ENCODE assay signal across 16 cellular contexts in genomic region chr12:132813443-132813842, GRCh38. TPM values are rescaled to one million over a fixed set of nuclear protein-coding genes. Genes with fewer than 3 reads are reported as not detected.
A peak's percentile ranks its signal among the peaks of the same experiment; 100 is the strongest.
DNase-seq lines count a peak whose midpoint lies in the region; ATAC-seq and TF ChIP-seq lines count a peak whose summit lies in the region.
"Had no signal": no experiment of that assay in that cellular context is flagged by ENCODE, and none has a peak within 500 bp of the region (broad histone marks: within the 10 kb centered on the region; RNA-seq: fewer than 3 reads in every experiment).

No MANE protein-coding gene starts in this region.

- H3K4me2 ChIP-seq in osteoblast (ENCODE audit: insufficient read depth, low read length), result peak overlapping the region; percentile 39
- H3K4me2 ChIP-seq: A549 had no signal

- POLR2A ChIA-PET in activated CD8-positive, alpha-beta T cell treated with anti-CD3 and anti-CD28 coated beads for 36 hours (lab: Charles Lee), result no interaction called here

- peaks cover 79% of the 10 kb centered on the region for H3K36me3 Mint-ChIP-seq in activated T-cell treated with anti-CD3 and anti-CD28 coated beads, Interleukin-2, amount 50 U/mL, for 24 hours (ENCODE audit: low read depth)
- H3K36me3 Mint-ChIP-seq in activated T-cell treated with anti-CD3 and anti-CD28 coated beads, Interleukin-2, amount 50 U/mL, for 4 hours (ENCODE audit: insufficient read depth), result peaks cover 36% of the 10 kb centered on the region
- H3K36me3 Mint-ChIP-seq in HFFc6 (ENCODE audit: low read depth), result peaks cover 41% of the 10 kb centered on the region
- peaks cover 52% of the 10 kb centered on the region for H3K36me3 Mint-ChIP-seq in activated CD8-positive, alpha-beta T cell treated with anti-CD3 and anti-CD28 coated beads for 36 hours (ENCODE audit: low read depth)

- H4K20me1 ChIP-seq in osteoblast (ENCODE audit: insufficient read depth, low read length), result peaks cover 59% of the 10 kb centered on the region

- TF ChIP-seq CTCF in HFFc6 (IDR thresholded peaks at IDR 0.05) (no peak), osteoblast (IDR thresholded peaks at IDR 0.05; ENCODE audit: extremely low read depth, low read depth, low read length) (no peak)
- TF ChIP-seq CTCF in activated CD8-positive, alpha-beta T cell treated with anti-CD3 and anti-CD28 coated beads for 36 hours (IDR thresholded peaks at IDR 0.05), result no peak

- peaks cover 44% of the 10 kb centered on the region for H3K79me2 ChIP-seq in osteoblast (ENCODE audit: insufficient read depth, low read length)

- intact Hi-C loops in activated CD8-positive, alpha-beta T cell treated with anti-CD3 and anti-CD28 coated beads for 36 hours (cut with micrococcal nuclease), result no loop called here

- no peak overlapping the region for H3K4me3 Mint-ChIP-seq in activated T-cell treated with anti-CD3 and anti-CD28 coated beads, Interleukin-2, amount 50 U/mL, for 24 hours
- H3K4me3 Mint-ChIP-seq in activated T-cell treated with anti-CD3 and anti-CD28 coated beads, Interleukin-2, amount 50 U/mL, for 4 hours, result no peak overlapping the region
- H3K4me3 Mint-ChIP-seq in HFFc6, result no peak overlapping the region
- H3K4me3 Mint-ChIP-seq in activated CD8-positive, alpha-beta T cell treated with anti-CD3 and anti-CD28 coated beads for 36 hours, result no peak overlapping the region
- H3K4me3 Mint-ChIP-seq: H9 had no signal

- CTCF ChIA-PET in activated CD8-positive, alpha-beta T cell treated with anti-CD3 and anti-CD28 coated beads for 36 hours (lab: Charles Lee), result no interaction called here

- DNase-seq in activated T-cell treated with anti-CD3 and anti-CD28 coated beads, Interleukin-2, amount 50 U/mL, for 24 hours, result no peak
- no peak for DNase-seq in activated T-cell treated with anti-CD3 and anti-CD28 coated beads, Interleukin-2, amount 50 U/mL, for 4 hours
- DNase-seq in HFFc6 (no peak), osteoblast (ENCODE audit: insufficient read length, low spot score, missing footprints) (no peak), islet precursor cell (no peak), occipital lobe (lab: John Stamatoyannopoulos, UW) (no peak)
- no peak for DNase-seq in activated CD8-positive, alpha-beta T cell treated with anti-CD3 and anti-CD28 coated beads for 36 hours
- DNase-seq: DMS53, H9, NCI-H1048, NCI-H2107, NCI-H226, NCI-H526 treated with DMSO at 0.1 percent for 48 hours, PC-3 had no signal

- H2AFZ ChIP-seq in osteoblast (ENCODE audit: low read length), result no peak overlapping the region

- H3K27me3 Mint-ChIP-seq in activated T-cell treated with anti-CD3 and anti-CD28 coated beads, Interleukin-2, amount 50 U/mL, for 24 hours, result no peaks in the 10 kb centered on the region
- no peaks in the 10 kb centered on the region for H3K27me3 Mint-ChIP-seq in activated T-cell treated with anti-CD3 and anti-CD28 coated beads, Interleukin-2, amount 50 U/mL, for 4 hours (ENCODE audit: low read depth)
- peaks cover 8% of the 10 kb centered on the region for H3K27me3 Mint-ChIP-seq in HFFc6 (ENCODE audit: insufficient read depth)
- no peaks in the 10 kb centered on the region for H3K27me3 Mint-ChIP-seq in activated CD8-positive, alpha-beta T cell treated with anti-CD3 and anti-CD28 coated beads for 36 hours

- no peak for ATAC-seq in activated T-cell treated with anti-CD3 and anti-CD28 coated beads, Interleukin-2, amount 50 U/mL, for 4 hours
- peak; percentile 39 for ATAC-seq in activated CD8-positive, alpha-beta T cell treated with anti-CD3 and anti-CD28 coated beads for 36 hours
- no peak for ATAC-seq in HG02970 (IDR thresholded peaks at IDR 0.05; ENCODE audit: low FRiP score, unreplicated experiment)
- ATAC-seq: A549 had no signal

- H3K4me3 ChIP-seq in osteoblast (ENCODE audit: insufficient read depth, low read length), result no peak overlapping the region
- H3K4me3 ChIP-seq: A549 had no signal

- H3K4me1 Mint-ChIP-seq in activated T-cell treated with anti-CD3 and anti-CD28 coated beads, Interleukin-2, amount 50 U/mL, for 24 hours (ENCODE audit: low read depth), result peaks cover 22% of the 10 kb centered on the region
- peaks cover 6% of the 10 kb centered on the region for H3K4me1 Mint-ChIP-seq in activated T-cell treated with anti-CD3 and anti-CD28 coated beads, Interleukin-2, amount 50 U/mL, for 4 hours (ENCODE audit: low read depth)
- peaks cover 15% of the 10 kb centered on the region for H3K4me1 Mint-ChIP-seq in HFFc6 (ENCODE audit: low read depth)
- H3K4me1 Mint-ChIP-seq in activated CD8-positive, alpha-beta T cell treated with anti-CD3 and anti-CD28 coated beads for 36 hours (ENCODE audit: low read depth), result peaks cover 26% of the 10 kb centered on the region
- H3K4me1 Mint-ChIP-seq: H9 had no signal

- H3K27me3 ChIP-seq in osteoblast (ENCODE audit: insufficient read depth, low read length), result no peaks in the 10 kb centered on the region

- peaks cover 18% of the 10 kb centered on the region for H3K4me1 ChIP-seq in osteoblast (ENCODE audit: insufficient read depth, low read length)
- H3K4me1 ChIP-seq: A549 had no signal

- H3K27ac ChIP-seq in osteoblast (ENCODE audit: low read depth, low read length), result peak overlapping the region; percentile 52
- H3K27ac ChIP-seq: A549 had no signal

- H3K9me3 Mint-ChIP-seq in activated T-cell treated with anti-CD3 and anti-CD28 coated beads, Interleukin-2, amount 50 U/mL, for 24 hours, result no peaks in the 10 kb centered on the region
- no peaks in the 10 kb centered on the region for H3K9me3 Mint-ChIP-seq in activated T-cell treated with anti-CD3 and anti-CD28 coated beads, Interleukin-2, amount 50 U/mL, for 4 hours
- H3K9me3 Mint-ChIP-seq in HFFc6, result no peaks in the 10 kb centered on the region
- no peaks in the 10 kb centered on the region for H3K9me3 Mint-ChIP-seq in activated CD8-positive, alpha-beta T cell treated with anti-CD3 and anti-CD28 coated beads for 36 hours

- peaks cover 78% of the 10 kb centered on the region for H3K36me3 ChIP-seq in osteoblast (ENCODE audit: insufficient read depth, low read length)

- peak overlapping the region; percentile 44 for H3K27ac Mint-ChIP-seq in activated T-cell treated with anti-CD3 and anti-CD28 coated beads, Interleukin-2, amount 50 U/mL, for 24 hours
- H3K27ac Mint-ChIP-seq in HFFc6, result peak overlapping the region; percentile 65
- H3K27ac Mint-ChIP-seq in activated CD8-positive, alpha-beta T cell treated with anti-CD3 and anti-CD28 coated beads for 36 hours, result peak overlapping the region; percentile 49
- H3K27ac Mint-ChIP-seq: H9 had no signal

- no peaks in the 10 kb centered on the region for H3K9me3 ChIP-seq in osteoblast (ENCODE audit: low read depth, low read length)
- H3K9me3 ChIP-seq: A549 had no signal

RNA-seq across cellular contexts. Expression of gene GOLGA3, which starts 15.2 kb away (rescaled TPM):
- total RNA-seq in activated T-cell treated with anti-CD3 and anti-CD28 coated beads, Interleukin-2, amount 50 U/mL, for 4 hours, result 10 to 100 TPM; 74.6 to 86.9 (median 75.9) TPM
- 100 to 1,000 TPM; 108 to 121 (median 115) TPM for total RNA-seq in HFFc6 (2021; fragmentation: NEBNext Ultra II Directional; extraction: Animal tissue kit (Norgen Biotek cat#: 25700))
- total RNA-seq in activated CD8-positive, alpha-beta T cell treated with anti-CD3 and anti-CD28 coated beads for 36 hours, result 10 to 100 TPM; 52.2 to 55.6 TPM
- 102 and 127 TPM in 2 replicates for total RNA-seq in osteoblast
- 59.3 TPM for total RNA-seq in occipital lobe

RNA-seq across cellular contexts. Expression of gene ANKLE2, which starts 51.8 kb away (rescaled TPM):
- 100 to 1,000 TPM in 2 of 3 donors, 10 to 100 TPM in 1; 96.7 to 112 (median 111) TPM for total RNA-seq in activated T-cell treated with anti-CD3 and anti-CD28 coated beads, Interleukin-2, amount 50 U/mL, for 4 hours
- total RNA-seq in HFFc6 (2021; fragmentation: NEBNext Ultra II Directional; extraction: Animal tissue kit (Norgen Biotek cat#: 25700)), result 10 to 100 TPM; 43.7 to 54.6 (median 47.2) TPM
- total RNA-seq in activated CD8-positive, alpha-beta T cell treated with anti-CD3 and anti-CD28 coated beads for 36 hours, result 100 to 1,000 TPM; 103 to 108 TPM
- total RNA-seq in osteoblast, result 79.9 and 86.1 TPM in 2 replicates
- 46.2 TPM for total RNA-seq in occipital lobe
